8 cellular contexts compared by ENCODE assay signal in genomic region chr11:96155627-96156378, GRCh38.
DNase-seq lines count a peak whose midpoint lies in the region; ATAC-seq and FAIRE-seq lines count a peak whose summit lies in the region.

No MANE protein-coding gene starts in this region.

- H3K27me3 ChIP-seq in skeletal muscle tissue (ENCODE audit: control insufficient read depth in 3 of 3, insufficient read depth in 3 of 3, low read length in 3 of 3): no peaks in the 10 kb centered on the region

- H3K9me3 ChIP-seq in skeletal muscle tissue (ENCODE audit: control insufficient read depth in 3 of 3, low read length in 3 of 3): no peaks in the 10 kb centered on the region

- FAIRE-seq in RCC 7860 (lab: Jason Lieb, UNC): peak; percentile 93

- DNase-seq in activated T-cell treated with anti-CD3 and anti-CD28 coated beads for 24 hours (ENCODE audit: low read depth) (peak; percentile 53), RCC 7860 (ENCODE audit: low spot score) (peak; percentile 99), astrocyte of the hippocampus (ENCODE audit: low read depth, low spot score) (peak; percentile 94), iPS-NIHi11 (ENCODE audit: low spot score) (peak; percentile 55)
- no peak for DNase-seq in activated T-cell treated with anti-CD3 and anti-CD28 coated beads, Interleukin-2, amount 50 U/mL, for 1 hour
- no peak for DNase-seq in NK-92 treated with Interleukin-12 subunit alpha and Interleukin-12 subunit beta, amount 100 ng/mL, for 24 hours (lab: John Stamatoyannopoulos, UW)

- ATAC-seq in HG02938 (IDR thresholded peaks at IDR 0.05; ENCODE audit: unreplicated experiment): peak; percentile 58

- peak overlapping the region in 1 of 3 donors; percentile 7 for H3K9ac ChIP-seq in skeletal muscle tissue (ENCODE audit: low read depth in 1 of 3, low read length in 3 of 3)

- H3K36me3 ChIP-seq in skeletal muscle tissue (ENCODE audit: control insufficient read depth in 3 of 3, insufficient read depth in 3 of 3, low read length in 3 of 3): no peaks in the 10 kb centered on the region

- peak overlapping the region; percentile 16 to 32 (median 30) for H3K4me3 ChIP-seq in skeletal muscle tissue (ENCODE audit: low read length in 3 of 3)

- H3K27ac ChIP-seq in skeletal muscle tissue (ENCODE audit: low read depth, low read length): peak overlapping the region; percentile 84

- peaks cover 12 to 32% (median 28%) of the 10 kb centered on the region in 3 donors for H3K4me1 ChIP-seq in skeletal muscle tissue (ENCODE audit: control insufficient read depth in 3 of 3, insufficient read depth in 3 of 3, low read length in 3 of 3)

Comparison
In these comparisons a context has a peak if more than half of its experiments do, and no peak if none do; other contexts are left out.
1. DNase-seq: peak in activated T-cell treated with anti-CD3 and anti-CD28 coated beads for 24 hours (single experiment), RCC 7860 (single experiment), astrocyte of the hippocampus (single experiment) and iPS-NIHi11 (single experiment); none in activated T-cell treated with anti-CD3 and anti-CD28 coated beads, Interleukin-2, amount 50 U/mL, for 1 hour (single experiment) and NK-92 treated with Interleukin-12 subunit alpha and Interleukin-12 subunit beta, amount 100 ng/mL, for 24 hours (single experiment).